10 cellular contexts compared by ENCODE assay signal in the genomic region with DNA sequence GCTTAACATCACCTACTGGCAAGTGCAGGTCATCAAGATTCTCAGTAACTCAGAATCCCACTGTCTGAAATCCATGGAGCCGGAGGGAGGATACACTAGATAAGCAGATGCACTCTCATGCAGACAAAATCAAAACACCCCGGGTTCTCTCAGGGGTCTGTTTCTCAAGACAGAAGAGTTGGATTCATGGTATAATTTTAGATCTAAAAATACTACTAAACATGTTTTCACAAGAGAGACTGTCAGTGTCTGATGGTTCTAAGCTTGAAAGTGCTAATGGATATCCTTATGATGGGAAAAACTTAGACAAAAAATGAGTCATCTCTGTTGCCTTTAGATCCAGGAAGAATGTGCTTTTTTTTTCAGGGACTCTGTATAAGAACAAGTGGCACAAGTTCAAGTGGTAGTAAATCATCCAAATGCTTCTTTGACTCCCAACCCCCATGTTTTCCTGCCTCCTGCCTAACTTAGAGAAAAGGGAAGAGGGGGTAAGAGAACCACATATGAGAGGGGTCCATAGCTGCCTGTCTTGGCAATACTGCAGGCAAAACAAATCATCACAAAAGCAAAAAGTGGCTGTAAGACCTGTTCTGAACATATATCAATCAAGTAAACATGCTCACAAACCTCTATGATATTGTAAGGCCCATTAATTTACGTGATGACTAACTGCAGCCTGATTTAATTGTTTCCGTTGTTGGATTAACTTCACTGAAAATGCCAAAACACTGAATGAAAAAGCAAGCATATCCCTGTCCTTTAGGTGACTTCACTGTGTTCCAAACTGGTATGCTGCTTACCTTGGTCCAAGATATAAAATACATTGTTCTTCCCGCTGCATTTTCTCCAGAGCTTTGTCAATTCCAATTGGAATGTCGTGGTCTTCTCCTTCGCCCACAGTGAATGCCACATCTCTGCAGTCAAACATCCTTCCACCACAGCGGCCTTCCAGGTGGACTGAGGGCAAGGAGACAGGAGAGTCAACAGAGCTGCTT.
A peak's percentile ranks its signal among the peaks of the same experiment; 100 is the strongest.
DNase-seq lines count a peak whose midpoint lies in the region; ATAC-seq and TF ChIP-seq lines count a peak whose summit lies in the region.
"Had no signal": no experiment of that assay in that cellular context is flagged by ENCODE, and none has a peak within 500 bp of the region (broad histone marks: within the 10 kb centered on the region; RNA-seq: fewer than 3 reads in every experiment).

No MANE protein-coding gene starts in this region.

- H3K27ac ChIP-seq in cardiac muscle cell (peak overlapping the region; percentile 44), urinary bladder (ENCODE audit: low read depth) (peak overlapping the region; percentile 77)

- ATAC-seq in HG03439 (IDR thresholded peaks at IDR 0.05; ENCODE audit: unreplicated experiment), result no peak
- ATAC-seq: left ventricle myocardium superior had no signal

- DNase-seq in cardiac muscle cell (ENCODE audit: low read depth in 1 of 2, low spot score in 1 of 2), result peak in 1 of 2 donors; percentile 88
- DNase-seq in cardiac septum (ENCODE audit: low spot score), result no peak
- peak; percentile 6 for DNase-seq in amniotic stem cell (lab: John Stamatoyannopoulos, UW)
- peak; percentile 75 for DNase-seq in kidney tubule cell (ENCODE audit: low spot score)
- no peak for DNase-seq in putamen (ENCODE audit: low spot score)
- DNase-seq in globus pallidus (ENCODE audit: low spot score), result no peak
- DNase-seq: activated CD8-positive, alpha-beta memory T cell treated with anti-CD3 and anti-CD28 coated beads for 24 hours; left ventricle myocardium superior had no signal

- H3K4me1 ChIP-seq in cardiac muscle cell (ENCODE audit: low read depth), result peaks cover 47% of the 10 kb centered on the region
- H3K4me1 ChIP-seq in urinary bladder (ENCODE audit: insufficient read depth), result peaks cover 2% of the 10 kb centered on the region

- WGBS in urinary bladder, result 70% methylated on average over 8 of the region's 8 CpGs

- intact Hi-C loops in cardiac septum (cut with DNase I), result no loop called here

- H3K36me3 ChIP-seq in cardiac muscle cell, result no peaks in the 10 kb centered on the region
- H3K36me3 ChIP-seq in urinary bladder (ENCODE audit: insufficient read depth), result peaks cover 6% of the 10 kb centered on the region

- no peaks in the 10 kb centered on the region for H3K27me3 ChIP-seq in cardiac muscle cell

- no peak for TF ChIP-seq CTCF in cardiac muscle cell (IDR thresholded peaks at IDR 0.05; ENCODE audit: low read depth, low read length)

- no peak overlapping the region for H3K4me3 ChIP-seq in cardiac muscle cell
- no peak overlapping the region for H3K4me3 ChIP-seq in urinary bladder (ENCODE audit: low read depth, low read length)

- no peaks in the 10 kb centered on the region for H3K9me3 ChIP-seq in cardiac muscle cell (ENCODE audit: low read depth)

Comparison
In these comparisons a context has a peak if more than half of its experiments do, and no peak if none do; other contexts are left out.
1. DNase-seq: peak in amniotic stem cell (single experiment) and kidney tubule cell (single experiment); none in cardiac septum (single experiment), putamen (single experiment) and globus pallidus (single experiment).